Comparison of ENCODE assay signal across 2 cellular contexts in the genomic region with DNA sequence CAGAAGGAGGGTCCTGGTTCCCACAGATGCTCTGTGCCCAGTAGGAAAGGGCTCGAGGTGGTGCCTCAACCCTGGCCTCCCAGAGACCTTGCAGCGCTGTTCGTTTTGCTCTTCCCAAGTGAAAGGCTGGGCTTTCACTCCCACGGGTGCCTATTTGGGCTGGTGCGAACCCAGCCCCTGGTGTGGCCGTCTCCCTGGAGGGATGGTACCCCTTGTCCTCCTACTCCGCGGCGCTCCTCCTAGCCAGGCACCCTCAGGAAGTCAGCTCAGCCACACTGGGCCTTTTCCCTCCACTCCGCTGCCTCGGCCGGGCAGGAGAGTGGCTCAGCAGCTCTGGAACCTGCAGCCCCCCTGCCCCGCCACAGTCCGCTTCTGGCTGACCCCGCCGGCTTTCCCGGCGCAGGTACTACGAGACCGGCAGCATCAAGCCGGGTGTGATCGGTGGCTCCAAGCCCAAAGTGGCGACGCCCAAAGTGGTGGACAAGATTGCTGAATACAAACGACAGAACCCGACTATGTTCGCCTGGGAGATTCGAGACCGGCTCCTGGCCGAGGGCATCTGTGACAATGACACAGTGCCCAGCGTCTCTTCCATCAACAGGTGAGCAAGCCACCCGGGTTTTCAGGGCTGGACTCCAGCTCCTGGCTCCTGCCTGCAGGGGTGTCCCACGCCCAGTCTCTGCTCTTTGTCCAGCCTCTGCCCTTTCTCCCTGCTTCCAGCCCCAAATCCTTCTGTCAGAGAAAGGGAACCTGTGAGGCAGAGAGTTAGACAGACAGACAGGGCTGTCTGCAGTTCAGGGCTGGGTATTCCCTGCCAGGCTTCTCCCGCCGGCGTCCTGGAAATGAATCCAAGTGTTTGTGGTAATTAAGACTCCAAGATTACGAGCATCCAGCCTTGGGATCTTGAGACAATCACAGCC.
TF ChIP-seq lines count a peak whose summit lies in the region.

No MANE protein-coding gene starts in this region.

TF ChIP-seq in SK-N-SH, 30 proteins besides CTCF, POLR2A, EP300 and RAD21 (continued from another document):
- no peak for TF ChIP-seq IRF3 (IDR thresholded peaks at IDR 0.05; ENCODE audit: low read depth, low read length)
- TF ChIP-seq YY1 (IDR thresholded peaks at IDR 0.05; ENCODE audit: low read depth) = no peak
- no peak for TF ChIP-seq ELF1 (IDR thresholded peaks at IDR 0.05)
- TF ChIP-seq EZH2phosphoT487 (IDR thresholded peaks at IDR 0.05; ENCODE audit: borderline replicate concordance, low read depth) = no peak
- no peak for TF ChIP-seq RXRA (IDR thresholded peaks at IDR 0.05; ENCODE audit: borderline replicate concordance, low read depth)
- no peak for TF ChIP-seq GABPA (IDR thresholded peaks at IDR 0.05; ENCODE audit: low read depth)
- TF ChIP-seq TEAD4 (IDR thresholded peaks at IDR 0.05; ENCODE audit: borderline replicate concordance, insufficient read depth) = no peak
- TF ChIP-seq SIN3A (IDR thresholded peaks at IDR 0.05; ENCODE audit: borderline replicate concordance, low read depth, low read length) = no peak
- TF ChIP-seq, protein P1, sequence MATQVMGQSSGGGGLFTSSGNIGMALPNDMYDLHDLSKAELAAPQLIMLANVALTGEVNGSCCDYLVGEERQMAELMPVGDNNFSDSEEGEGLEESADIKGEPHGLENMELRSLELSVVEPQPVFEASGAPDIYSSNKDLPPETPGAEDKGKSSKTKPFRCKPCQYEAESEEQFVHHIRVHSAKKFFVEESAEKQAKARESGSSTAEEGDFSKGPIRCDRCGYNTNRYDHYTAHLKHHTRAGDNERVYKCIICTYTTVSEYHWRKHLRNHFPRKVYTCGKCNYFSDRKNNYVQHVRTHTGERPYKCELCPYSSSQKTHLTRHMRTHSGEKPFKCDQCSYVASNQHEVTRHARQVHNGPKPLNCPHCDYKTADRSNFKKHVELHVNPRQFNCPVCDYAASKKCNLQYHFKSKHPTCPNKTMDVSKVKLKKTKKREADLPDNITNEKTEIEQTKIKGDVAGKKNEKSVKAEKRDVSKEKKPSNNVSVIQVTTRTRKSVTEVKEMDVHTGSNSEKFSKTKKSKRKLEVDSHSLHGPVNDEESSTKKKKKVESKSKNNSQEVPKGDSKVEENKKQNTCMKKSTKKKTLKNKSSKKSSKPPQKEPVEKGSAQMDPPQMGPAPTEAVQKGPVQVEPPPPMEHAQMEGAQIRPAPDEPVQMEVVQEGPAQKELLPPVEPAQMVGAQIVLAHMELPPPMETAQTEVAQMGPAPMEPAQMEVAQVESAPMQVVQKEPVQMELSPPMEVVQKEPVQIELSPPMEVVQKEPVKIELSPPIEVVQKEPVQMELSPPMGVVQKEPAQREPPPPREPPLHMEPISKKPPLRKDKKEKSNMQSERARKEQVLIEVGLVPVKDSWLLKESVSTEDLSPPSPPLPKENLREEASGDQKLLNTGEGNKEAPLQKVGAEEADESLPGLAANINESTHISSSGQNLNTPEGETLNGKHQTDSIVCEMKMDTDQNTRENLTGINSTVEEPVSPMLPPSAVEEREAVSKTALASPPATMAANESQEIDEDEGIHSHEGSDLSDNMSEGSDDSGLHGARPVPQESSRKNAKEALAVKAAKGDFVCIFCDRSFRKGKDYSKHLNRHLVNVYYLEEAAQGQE (IDR thresholded peaks at IDR 0.05; ENCODE audit: low read depth, low read length) = no peak
- TF ChIP-seq, protein P2, sequence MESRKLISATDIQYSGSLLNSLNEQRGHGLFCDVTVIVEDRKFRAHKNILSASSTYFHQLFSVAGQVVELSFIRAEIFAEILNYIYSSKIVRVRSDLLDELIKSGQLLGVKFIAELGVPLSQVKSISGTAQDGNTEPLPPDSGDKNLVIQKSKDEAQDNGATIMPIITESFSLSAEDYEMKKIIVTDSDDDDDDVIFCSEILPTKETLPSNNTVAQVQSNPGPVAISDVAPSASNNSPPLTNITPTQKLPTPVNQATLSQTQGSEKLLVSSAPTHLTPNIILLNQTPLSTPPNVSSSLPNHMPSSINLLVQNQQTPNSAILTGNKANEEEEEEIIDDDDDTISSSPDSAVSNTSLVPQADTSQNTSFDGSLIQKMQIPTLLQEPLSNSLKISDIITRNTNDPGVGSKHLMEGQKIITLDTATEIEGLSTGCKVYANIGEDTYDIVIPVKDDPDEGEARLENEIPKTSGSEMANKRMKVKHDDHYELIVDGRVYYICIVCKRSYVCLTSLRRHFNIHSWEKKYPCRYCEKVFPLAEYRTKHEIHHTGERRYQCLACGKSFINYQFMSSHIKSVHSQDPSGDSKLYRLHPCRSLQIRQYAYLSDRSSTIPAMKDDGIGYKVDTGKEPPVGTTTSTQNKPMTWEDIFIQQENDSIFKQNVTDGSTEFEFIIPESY (IDR thresholded peaks at IDR 0.05; ENCODE audit: borderline replicate concordance, low read depth) = no peak
- no peak for TF ChIP-seq MXI1 (IDR thresholded peaks at IDR 0.05; ENCODE audit: low read depth, low read length)
TF ChIP-seq in SK-N-SH: peak in this region for 0.

TF ChIP-seq in SK-N-SH treated with all-trans-retinoic acid at 6 μM for 48 hours, 23 proteins besides CTCF, POLR2A, EP300 and RAD21 (continued from another document):
- TF ChIP-seq SNAI2 (CRISPR knock-in tag; IDR thresholded peaks at IDR 0.05) (no peak), TOX (CRISPR knock-in tag; IDR thresholded peaks at IDR 0.05; ENCODE audit: borderline replicate concordance) (no peak), GLIS3 (CRISPR knock-in tag; IDR thresholded peaks at IDR 0.05) (no peak), BACH2 (CRISPR knock-in tag; IDR thresholded peaks at IDR 0.05; ENCODE audit: borderline replicate concordance) (no peak)
- TF ChIP-seq, protein P3, sequence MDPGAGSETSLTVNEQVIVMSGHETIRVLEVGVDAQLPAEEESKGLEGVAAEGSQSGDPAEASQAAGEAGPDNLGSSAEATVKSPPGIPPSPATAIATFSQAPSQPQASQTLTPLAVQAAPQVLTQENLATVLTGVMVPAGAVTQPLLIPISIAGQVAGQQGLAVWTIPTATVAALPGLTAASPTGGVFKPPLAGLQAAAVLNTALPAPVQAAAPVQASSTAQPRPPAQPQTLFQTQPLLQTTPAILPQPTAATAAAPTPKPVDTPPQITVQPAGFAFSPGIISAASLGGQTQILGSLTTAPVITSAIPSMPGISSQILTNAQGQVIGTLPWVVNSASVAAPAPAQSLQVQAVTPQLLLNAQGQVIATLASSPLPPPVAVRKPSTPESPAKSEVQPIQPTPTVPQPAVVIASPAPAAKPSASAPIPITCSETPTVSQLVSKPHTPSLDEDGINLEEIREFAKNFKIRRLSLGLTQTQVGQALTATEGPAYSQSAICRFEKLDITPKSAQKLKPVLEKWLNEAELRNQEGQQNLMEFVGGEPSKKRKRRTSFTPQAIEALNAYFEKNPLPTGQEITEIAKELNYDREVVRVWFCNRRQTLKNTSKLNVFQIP (CRISPR knock-in tag; IDR thresholded peaks at IDR 0.05; ENCODE audit: borderline replicate concordance, low read depth) = no peak
- TF ChIP-seq, protein P4, sequence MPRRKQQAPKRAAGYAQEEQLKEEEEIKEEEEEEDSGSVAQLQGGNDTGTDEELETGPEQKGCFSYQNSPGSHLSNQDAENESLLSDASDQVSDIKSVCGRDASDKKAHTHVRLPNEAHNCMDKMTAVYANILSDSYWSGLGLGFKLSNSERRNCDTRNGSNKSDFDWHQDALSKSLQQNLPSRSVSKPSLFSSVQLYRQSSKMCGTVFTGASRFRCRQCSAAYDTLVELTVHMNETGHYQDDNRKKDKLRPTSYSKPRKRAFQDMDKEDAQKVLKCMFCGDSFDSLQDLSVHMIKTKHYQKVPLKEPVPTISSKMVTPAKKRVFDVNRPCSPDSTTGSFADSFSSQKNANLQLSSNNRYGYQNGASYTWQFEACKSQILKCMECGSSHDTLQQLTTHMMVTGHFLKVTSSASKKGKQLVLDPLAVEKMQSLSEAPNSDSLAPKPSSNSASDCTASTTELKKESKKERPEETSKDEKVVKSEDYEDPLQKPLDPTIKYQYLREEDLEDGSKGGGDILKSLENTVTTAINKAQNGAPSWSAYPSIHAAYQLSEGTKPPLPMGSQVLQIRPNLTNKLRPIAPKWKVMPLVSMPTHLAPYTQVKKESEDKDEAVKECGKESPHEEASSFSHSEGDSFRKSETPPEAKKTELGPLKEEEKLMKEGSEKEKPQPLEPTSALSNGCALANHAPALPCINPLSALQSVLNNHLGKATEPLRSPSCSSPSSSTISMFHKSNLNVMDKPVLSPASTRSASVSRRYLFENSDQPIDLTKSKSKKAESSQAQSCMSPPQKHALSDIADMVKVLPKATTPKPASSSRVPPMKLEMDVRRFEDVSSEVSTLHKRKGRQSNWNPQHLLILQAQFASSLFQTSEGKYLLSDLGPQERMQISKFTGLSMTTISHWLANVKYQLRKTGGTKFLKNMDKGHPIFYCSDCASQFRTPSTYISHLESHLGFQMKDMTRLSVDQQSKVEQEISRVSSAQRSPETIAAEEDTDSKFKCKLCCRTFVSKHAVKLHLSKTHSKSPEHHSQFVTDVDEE (CRISPR knock-in tag; IDR thresholded peaks at IDR 0.05) = no peak
